Comparison of ENCODE assay signal across 1 cellular context in the genomic region with DNA sequence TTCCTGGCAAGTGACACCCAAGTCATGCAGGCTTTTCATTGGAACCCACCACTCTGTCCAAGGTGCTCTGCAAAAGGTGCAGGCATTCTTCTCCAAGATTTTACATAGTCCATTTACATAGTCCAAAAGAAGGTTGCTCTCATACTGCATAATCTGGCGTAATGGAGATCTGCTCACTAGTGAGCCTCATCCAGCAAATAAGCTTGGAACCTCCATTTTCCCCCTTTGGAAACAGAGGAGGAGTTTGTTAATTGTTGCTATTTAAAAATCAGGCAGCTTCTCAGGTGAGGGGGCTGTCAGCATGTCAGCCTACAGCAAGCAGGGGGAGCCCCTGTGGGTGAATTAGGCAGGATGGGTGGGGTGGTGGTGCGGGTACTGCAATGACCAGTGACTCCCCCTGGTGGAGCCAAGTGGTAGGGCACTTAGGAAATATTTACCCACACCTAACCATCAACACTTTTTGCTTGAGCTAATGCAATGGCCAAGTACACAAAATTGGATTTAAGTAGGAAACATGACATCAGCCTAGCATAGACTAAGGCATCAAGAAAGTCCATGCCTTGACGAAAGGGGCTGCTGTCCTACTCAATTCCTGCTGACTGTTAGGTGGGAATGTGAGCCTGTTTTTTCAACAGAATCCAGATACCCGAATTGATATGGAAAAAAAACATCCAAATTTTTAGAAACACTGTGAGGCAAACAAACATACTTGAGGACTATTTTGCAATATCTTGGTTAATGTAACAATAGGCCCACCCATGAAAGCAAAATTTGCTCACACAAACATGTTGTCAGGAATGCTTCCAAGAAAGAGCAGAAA.
TF ChIP-seq lines count a peak whose summit lies in the region.

No MANE protein-coding gene starts in this region.

TF ChIP-seq in GM23338, 12 proteins besides CTCF, POLR2A, EP300 and RAD21 (continued from another document):
- TF ChIP-seq, protein P1, sequence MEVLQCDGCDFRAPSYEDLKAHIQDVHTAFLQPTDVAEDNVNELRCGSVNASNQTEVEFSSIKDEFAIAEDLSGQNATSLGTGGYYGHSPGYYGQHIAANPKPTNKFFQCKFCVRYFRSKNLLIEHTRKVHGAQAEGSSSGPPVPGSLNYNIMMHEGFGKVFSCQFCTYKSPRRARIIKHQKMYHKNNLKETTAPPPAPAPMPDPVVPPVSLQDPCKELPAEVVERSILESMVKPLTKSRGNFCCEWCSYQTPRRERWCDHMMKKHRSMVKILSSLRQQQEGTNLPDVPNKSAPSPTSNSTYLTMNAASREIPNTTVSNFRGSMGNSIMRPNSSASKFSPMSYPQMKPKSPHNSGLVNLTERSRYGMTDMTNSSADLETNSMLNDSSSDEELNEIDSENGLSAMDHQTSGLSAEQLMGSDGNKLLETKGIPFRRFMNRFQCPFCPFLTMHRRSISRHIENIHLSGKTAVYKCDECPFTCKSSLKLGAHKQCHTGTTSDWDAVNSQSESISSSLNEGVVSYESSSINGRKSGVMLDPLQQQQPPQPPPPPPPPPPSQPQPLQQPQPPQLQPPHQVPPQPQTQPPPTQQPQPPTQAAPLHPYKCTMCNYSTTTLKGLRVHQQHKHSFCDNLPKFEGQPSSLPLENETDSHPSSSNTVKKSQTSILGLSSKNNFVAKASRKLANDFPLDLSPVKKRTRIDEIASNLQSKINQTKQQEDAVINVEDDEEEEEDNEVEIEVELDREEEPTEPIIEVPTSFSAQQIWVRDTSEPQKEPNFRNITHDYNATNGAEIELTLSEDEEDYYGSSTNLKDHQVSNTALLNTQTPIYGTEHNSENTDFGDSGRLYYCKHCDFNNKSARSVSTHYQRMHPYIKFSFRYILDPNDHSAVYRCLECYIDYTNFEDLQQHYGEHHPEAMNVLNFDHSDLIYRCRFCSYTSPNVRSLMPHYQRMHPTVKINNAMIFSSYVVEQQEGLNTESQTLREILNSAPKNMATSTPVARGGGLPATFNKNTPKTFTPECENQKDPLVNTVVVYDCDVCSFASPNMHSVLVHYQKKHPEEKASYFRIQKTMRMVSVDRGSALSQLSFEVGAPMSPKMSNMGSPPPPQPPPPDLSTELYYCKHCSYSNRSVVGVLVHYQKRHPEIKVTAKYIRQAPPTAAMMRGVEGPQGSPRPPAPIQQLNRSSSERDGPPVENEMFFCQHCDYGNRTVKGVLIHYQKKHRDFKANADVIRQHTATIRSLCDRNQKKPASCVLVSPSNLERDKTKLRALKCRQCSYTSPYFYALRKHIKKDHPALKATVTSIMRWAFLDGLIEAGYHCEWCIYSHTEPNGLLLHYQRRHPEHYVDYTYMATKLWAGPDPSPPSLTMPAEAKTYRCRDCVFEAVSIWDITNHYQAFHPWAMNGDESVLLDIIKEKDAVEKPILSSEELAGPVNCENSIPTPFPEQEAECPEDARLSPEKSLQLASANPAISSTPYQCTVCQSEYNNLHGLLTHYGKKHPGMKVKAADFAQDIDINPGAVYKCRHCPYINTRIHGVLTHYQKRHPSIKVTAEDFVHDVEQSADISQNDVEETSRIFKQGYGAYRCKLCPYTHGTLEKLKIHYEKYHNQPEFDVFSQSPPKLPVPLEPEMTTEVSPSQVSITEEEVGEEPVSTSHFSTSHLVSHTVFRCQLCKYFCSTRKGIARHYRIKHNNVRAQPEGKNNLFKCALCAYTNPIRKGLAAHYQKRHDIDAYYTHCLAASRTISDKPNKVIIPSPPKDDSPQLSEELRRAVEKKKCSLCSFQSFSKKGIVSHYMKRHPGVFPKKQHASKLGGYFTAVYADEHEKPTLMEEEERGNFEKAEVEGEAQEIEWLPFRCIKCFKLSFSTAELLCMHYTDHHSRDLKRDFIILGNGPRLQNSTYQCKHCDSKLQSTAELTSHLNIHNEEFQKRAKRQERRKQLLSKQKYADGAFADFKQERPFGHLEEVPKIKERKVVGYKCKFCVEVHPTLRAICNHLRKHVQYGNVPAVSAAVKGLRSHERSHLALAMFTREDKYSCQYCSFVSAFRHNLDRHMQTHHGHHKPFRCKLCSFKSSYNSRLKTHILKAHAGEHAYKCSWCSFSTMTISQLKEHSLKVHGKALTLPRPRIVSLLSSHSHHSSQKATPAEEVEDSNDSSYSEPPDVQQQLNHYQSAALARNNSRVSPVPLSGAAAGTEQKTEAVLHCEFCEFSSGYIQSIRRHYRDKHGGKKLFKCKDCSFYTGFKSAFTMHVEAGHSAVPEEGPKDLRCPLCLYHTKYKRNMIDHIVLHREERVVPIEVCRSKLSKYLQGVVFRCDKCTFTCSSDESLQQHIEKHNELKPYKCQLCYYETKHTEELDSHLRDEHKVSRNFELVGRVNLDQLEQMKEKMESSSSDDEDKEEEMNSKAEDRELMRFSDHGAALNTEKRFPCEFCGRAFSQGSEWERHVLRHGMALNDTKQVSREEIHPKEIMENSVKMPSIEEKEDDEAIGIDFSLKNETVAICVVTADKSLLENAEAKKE (CRISPR knock-in tag; IDR thresholded peaks at IDR 0.05) = no peak
- no peak for TF ChIP-seq EZH2phosphoT487 (IDR thresholded peaks at IDR 0.05; ENCODE audit: unreplicated experiment)
